8 cellular contexts compared by ENCODE assay signal in the genomic region with DNA sequence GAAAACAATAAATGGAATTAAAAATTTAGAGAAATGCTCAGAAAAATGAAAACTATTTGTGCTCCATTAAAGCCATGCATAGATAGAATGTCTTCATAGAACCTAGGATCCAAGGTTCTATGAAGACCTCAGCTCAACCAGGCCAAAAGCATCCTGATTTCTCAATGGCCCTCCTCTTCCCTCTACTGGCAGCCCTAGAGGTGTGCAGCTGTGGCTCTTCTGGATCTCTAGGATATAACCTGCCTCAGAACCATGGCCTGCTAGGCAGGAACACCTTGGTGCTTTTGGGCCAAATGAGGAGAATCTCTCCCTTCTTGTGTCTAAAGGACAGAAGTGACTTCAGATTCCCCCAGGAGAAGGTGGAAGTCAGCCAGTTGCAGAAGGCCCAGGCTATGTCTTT. TPM values are rescaled to one million over a fixed set of nuclear protein-coding genes. Genes with fewer than 3 reads are reported as not detected.
A peak's percentile ranks its signal among the peaks of the same experiment; 100 is the strongest.
DNase-seq lines count a peak whose midpoint lies in the region; ATAC-seq and TF ChIP-seq lines count a peak whose summit lies in the region.

No MANE protein-coding gene starts in this region.

- H3K4me1 Mint-ChIP-seq in osteocyte (ENCODE audit: unreplicated experiment), result no peaks in the 10 kb centered on the region

- H3K4me3 Mint-ChIP-seq in osteocyte (ENCODE audit: unreplicated experiment), result no peak overlapping the region

- no peak overlapping the region for H3K27ac Mint-ChIP-seq in osteocyte (ENCODE audit: unreplicated experiment)

- H3K9me3 Mint-ChIP-seq in osteocyte (ENCODE audit: unreplicated experiment), result no peaks in the 10 kb centered on the region

- no peaks in the 10 kb centered on the region for H3K36me3 Mint-ChIP-seq in osteocyte (ENCODE audit: unreplicated experiment)

- ATAC-seq in GM18870 (IDR thresholded peaks at IDR 0.05; ENCODE audit: unreplicated experiment), result peak; percentile 80
- ATAC-seq in HG03108 (IDR thresholded peaks at IDR 0.05; ENCODE audit: unreplicated experiment), result peak; percentile 61

- DNase-seq in COLO829 (ENCODE audit: low spot score) (peak; percentile 8), RPMI7951 (ENCODE audit: low read depth) (peak; percentile 21), epithelial cell of proximal tubule (ENCODE audit: low read depth) (no peak), osteocyte (ENCODE audit: extremely low spot score, unreplicated experiment) (no peak), OCI-M2 (lab: John Stamatoyannopoulos, UW; ENCODE audit: unreplicated experiment) (no peak), foreskin melanocyte (no peak)

- TF ChIP-seq CTCF in epithelial cell of proximal tubule (conservative IDR thresholded peaks at IDR 0.05; ENCODE audit: low read depth, low read length), result peak; percentile 91
- peak; percentile 54 for TF ChIP-seq CTCF in osteocyte (IDR thresholded peaks at IDR 0.05)

- H3K4me3 ChIP-seq in epithelial cell of proximal tubule (ENCODE audit: low read depth, low read length), result no peak overlapping the region

- peaks cover 37% of the 10 kb centered on the region for H3K27me3 Mint-ChIP-seq in osteocyte (ENCODE audit: unreplicated experiment)

RNA-seq across cellular contexts. Expression of a gene that starts 15.1 kb away (rescaled TPM):
- not detected in 2 replicates for total RNA-seq in RPMI7951 (2014; rRNA removed; shearing (Covaris generic))
- total RNA-seq in epithelial cell of proximal tubule (not detected in 2 replicates), osteocyte (not detected in 2 replicates)

RNA-seq across cellular contexts. Expression of a gene that starts 26.8 kb away (rescaled TPM):
- 0.10 and 0.72 TPM in 2 replicates for total RNA-seq in RPMI7951 (2014; rRNA removed; shearing (Covaris generic))
- not detected in 2 replicates for total RNA-seq in epithelial cell of proximal tubule
- not detected in 2 replicates for total RNA-seq in osteocyte

RNA-seq across cellular contexts. Expression of a gene that starts 46.4 kb away (rescaled TPM):
- not detected in 2 replicates for total RNA-seq in RPMI7951 (2014; rRNA removed; shearing (Covaris generic))
- total RNA-seq in epithelial cell of proximal tubule (not detected in 2 replicates), osteocyte (not detected in 2 replicates)

Comparison
In these comparisons a context has a peak if more than half of its experiments do, and no peak if none do; other contexts are left out.
1. DNase-seq: peak in COLO829 (single experiment) and RPMI7951 (single experiment); none in epithelial cell of proximal tubule (single experiment), osteocyte (single experiment), OCI-M2 (single experiment) and foreskin melanocyte (single experiment).